ENCODE assay signal across 1 cellular context in the genomic region with DNA sequence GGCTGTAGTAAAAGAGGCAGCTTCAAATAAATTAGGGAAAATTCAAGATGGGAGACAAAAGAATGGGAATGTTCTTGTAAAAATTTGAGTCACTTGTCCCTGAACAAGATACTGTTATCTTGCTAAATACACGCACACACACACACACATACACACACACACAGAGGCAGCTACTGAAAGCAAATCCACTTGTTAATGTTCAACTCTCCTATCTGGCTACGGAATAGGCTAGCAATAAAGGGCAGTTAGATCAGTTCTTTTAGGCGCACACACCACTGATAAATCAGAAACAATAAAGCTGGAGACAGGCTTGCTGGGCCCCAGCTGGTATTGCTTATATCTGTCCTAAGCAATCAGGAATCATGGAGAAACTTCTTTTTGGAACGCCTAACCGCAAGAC.
A peak's percentile ranks its signal among the peaks of the same experiment; 100 is the strongest.
TF ChIP-seq lines count a peak whose summit lies in the region.

No MANE protein-coding gene starts in this region.

TF ChIP-seq in HepG2, 621 proteins besides CTCF, POLR2A, EP300 and RAD21 (continued from another document and continues in another):
- TF ChIP-seq, protein P1, sequence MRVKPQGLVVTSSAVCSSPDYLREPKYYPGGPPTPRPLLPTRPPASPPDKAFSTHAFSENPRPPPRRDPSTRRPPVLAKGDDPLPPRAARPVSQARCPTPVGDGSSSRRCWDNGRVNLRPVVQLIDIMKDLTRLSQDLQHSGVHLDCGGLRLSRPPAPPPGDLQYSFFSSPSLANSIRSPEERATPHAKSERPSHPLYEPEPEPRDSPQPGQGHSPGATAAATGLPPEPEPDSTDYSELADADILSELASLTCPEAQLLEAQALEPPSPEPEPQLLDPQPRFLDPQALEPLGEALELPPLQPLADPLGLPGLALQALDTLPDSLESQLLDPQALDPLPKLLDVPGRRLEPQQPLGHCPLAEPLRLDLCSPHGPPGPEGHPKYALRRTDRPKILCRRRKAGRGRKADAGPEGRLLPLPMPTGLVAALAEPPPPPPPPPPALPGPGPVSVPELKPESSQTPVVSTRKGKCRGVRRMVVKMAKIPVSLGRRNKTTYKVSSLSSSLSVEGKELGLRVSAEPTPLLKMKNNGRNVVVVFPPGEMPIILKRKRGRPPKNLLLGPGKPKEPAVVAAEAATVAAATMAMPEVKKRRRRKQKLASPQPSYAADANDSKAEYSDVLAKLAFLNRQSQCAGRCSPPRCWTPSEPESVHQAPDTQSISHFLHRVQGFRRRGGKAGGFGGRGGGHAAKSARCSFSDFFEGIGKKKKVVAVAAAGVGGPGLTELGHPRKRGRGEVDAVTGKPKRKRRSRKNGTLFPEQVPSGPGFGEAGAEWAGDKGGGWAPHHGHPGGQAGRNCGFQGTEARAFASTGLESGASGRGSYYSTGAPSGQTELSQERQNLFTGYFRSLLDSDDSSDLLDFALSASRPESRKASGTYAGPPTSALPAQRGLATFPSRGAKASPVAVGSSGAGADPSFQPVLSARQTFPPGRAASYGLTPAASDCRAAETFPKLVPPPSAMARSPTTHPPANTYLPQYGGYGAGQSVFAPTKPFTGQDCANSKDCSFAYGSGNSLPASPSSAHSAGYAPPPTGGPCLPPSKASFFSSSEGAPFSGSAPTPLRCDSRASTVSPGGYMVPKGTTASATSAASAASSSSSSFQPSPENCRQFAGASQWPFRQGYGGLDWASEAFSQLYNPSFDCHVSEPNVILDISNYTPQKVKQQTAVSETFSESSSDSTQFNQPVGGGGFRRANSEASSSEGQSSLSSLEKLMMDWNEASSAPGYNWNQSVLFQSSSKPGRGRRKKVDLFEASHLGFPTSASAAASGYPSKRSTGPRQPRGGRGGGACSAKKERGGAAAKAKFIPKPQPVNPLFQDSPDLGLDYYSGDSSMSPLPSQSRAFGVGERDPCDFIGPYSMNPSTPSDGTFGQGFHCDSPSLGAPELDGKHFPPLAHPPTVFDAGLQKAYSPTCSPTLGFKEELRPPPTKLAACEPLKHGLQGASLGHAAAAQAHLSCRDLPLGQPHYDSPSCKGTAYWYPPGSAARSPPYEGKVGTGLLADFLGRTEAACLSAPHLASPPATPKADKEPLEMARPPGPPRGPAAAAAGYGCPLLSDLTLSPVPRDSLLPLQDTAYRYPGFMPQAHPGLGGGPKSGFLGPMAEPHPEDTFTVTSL (CRISPR knock-in tag; IDR thresholded peaks at IDR 0.05; ENCODE audit: borderline replicate concordance): peak; percentile 24; the same call in 1 of the 2 replicates
- TF ChIP-seq, protein P2, sequence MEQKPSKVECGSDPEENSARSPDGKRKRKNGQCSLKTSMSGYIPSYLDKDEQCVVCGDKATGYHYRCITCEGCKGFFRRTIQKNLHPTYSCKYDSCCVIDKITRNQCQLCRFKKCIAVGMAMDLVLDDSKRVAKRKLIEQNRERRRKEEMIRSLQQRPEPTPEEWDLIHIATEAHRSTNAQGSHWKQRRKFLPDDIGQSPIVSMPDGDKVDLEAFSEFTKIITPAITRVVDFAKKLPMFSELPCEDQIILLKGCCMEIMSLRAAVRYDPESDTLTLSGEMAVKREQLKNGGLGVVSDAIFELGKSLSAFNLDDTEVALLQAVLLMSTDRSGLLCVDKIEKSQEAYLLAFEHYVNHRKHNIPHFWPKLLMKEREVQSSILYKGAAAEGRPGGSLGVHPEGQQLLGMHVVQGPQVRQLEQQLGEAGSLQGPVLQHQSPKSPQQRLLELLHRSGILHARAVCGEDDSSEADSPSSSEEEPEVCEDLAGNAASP (CRISPR knock-in tag; IDR thresholded peaks at IDR 0.05; ENCODE audit: borderline replicate concordance): no peak
- TF ChIP-seq ZNF160 (CRISPR knock-in tag; IDR thresholded peaks at IDR 0.05): no peak
- TF ChIP-seq REPIN1 (CRISPR knock-in tag; IDR thresholded peaks at IDR 0.05; ENCODE audit: borderline replicate concordance, low read depth): peak; percentile 66; the same call in 1 of the 2 replicates
- TF ChIP-seq ZNF83 (CRISPR knock-in tag; IDR thresholded peaks at IDR 0.05; ENCODE audit: borderline replicate concordance): no peak
- TF ChIP-seq, protein P3, sequence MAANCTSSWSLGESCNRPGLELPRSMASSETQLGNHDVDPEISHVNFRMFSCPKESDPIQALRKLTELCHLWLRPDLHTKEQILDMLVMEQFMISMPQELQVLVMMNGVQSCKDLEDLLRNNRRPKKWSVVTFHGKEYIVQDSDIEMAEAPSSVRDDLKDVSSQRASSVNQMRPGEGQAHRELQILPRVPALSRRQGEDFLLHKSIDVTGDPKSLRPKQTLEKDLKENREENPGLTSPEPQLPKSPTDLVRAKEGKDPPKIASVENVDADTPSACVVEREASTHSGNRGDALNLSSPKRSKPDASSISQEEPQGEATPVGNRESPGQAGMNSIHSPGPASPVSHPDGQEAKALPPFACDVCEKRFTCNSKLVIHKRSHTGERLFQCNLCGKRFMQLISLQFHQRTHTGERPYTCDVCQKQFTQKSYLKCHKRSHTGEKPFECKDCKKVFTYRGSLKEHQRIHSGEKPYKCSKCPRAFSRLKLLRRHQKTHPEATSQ (CRISPR knock-in tag; IDR thresholded peaks at IDR 0.05; ENCODE audit: borderline replicate concordance): peak; percentile 46; the same call in 1 of the 2 replicates
- no peak for TF ChIP-seq SATB2 (CRISPR knock-in tag; IDR thresholded peaks at IDR 0.05)
- TF ChIP-seq KLF15 (CRISPR knock-in tag; IDR thresholded peaks at IDR 0.05; ENCODE audit: borderline replicate concordance): no peak
- no peak for TF ChIP-seq NPAS2 (CRISPR knock-in tag; IDR thresholded peaks at IDR 0.05; ENCODE audit: borderline replicate concordance)
- TF ChIP-seq ZNF615 (CRISPR knock-in tag; IDR thresholded peaks at IDR 0.05; ENCODE audit: borderline replicate concordance): no peak
- no peak for TF ChIP-seq PCBP1 (IDR thresholded peaks at IDR 0.05; ENCODE audit: borderline replicate concordance, low read depth, low read length)
- TF ChIP-seq, protein P4, sequence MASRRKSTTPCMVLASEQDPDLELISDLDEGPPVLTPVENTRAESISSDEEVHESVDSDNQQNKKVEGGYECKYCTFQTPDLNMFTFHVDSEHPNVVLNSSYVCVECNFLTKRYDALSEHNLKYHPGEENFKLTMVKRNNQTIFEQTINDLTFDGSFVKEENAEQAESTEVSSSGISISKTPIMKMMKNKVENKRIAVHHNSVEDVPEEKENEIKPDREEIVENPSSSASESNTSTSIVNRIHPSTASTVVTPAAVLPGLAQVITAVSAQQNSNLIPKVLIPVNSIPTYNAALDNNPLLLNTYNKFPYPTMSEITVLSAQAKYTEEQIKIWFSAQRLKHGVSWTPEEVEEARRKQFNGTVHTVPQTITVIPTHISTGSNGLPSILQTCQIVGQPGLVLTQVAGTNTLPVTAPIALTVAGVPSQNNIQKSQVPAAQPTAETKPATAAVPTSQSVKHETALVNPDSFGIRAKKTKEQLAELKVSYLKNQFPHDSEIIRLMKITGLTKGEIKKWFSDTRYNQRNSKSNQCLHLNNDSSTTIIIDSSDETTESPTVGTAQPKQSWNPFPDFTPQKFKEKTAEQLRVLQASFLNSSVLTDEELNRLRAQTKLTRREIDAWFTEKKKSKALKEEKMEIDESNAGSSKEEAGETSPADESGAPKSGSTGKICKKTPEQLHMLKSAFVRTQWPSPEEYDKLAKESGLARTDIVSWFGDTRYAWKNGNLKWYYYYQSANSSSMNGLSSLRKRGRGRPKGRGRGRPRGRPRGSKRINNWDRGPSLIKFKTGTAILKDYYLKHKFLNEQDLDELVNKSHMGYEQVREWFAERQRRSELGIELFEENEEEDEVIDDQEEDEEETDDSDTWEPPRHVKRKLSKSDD (CRISPR knock-in tag; IDR thresholded peaks at IDR 0.05; ENCODE audit: low read depth): no peak
- TF ChIP-seq SMARCC2 (IDR thresholded peaks at IDR 0.05): no peak
- no peak for TF ChIP-seq ZKSCAN5 (CRISPR knock-in tag; IDR thresholded peaks at IDR 0.05)
- no peak for TF ChIP-seq ZNF547 (CRISPR knock-in tag; IDR thresholded peaks at IDR 0.05)
- TF ChIP-seq MZF1 (CRISPR knock-in tag; IDR thresholded peaks at IDR 0.05; ENCODE audit: borderline replicate concordance): no peak
- TF ChIP-seq ELF1 (CRISPR knock-in tag; IDR thresholded peaks at IDR 0.05): no peak
- no peak for TF ChIP-seq NFE2L1 (CRISPR knock-in tag; IDR thresholded peaks at IDR 0.05; ENCODE audit: borderline replicate concordance)
- no peak for TF ChIP-seq ZFP41 (CRISPR knock-in tag; IDR thresholded peaks at IDR 0.05; ENCODE audit: borderline replicate concordance)
- no peak for TF ChIP-seq THAP11 (CRISPR knock-in tag; IDR thresholded peaks at IDR 0.05)
- no peak for TF ChIP-seq ZNF326 (CRISPR knock-in tag; IDR thresholded peaks at IDR 0.05; ENCODE audit: borderline replicate concordance)
- TF ChIP-seq ZNF431 (CRISPR knock-in tag; IDR thresholded peaks at IDR 0.05; ENCODE audit: borderline replicate concordance, low read depth): 0 out of 2 replicates have a peak, but pooled peaks have one; percentile 22
- no peak for TF ChIP-seq ZNF136 (CRISPR knock-in tag; IDR thresholded peaks at IDR 0.05; ENCODE audit: low read depth)
- TF ChIP-seq SRSF4 (IDR thresholded peaks at IDR 0.05; ENCODE audit: low read depth, low read length, poor library complexity, severe bottlenecking): no peak
- TF ChIP-seq, protein P5, sequence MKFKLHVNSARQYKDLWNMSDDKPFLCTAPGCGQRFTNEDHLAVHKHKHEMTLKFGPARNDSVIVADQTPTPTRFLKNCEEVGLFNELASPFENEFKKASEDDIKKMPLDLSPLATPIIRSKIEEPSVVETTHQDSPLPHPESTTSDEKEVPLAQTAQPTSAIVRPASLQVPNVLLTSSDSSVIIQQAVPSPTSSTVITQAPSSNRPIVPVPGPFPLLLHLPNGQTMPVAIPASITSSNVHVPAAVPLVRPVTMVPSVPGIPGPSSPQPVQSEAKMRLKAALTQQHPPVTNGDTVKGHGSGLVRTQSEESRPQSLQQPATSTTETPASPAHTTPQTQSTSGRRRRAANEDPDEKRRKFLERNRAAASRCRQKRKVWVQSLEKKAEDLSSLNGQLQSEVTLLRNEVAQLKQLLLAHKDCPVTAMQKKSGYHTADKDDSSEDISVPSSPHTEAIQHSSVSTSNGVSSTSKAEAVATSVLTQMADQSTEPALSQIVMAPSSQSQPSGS (CRISPR knock-in tag; IDR thresholded peaks at IDR 0.05): no peak
- TF ChIP-seq, protein P6, sequence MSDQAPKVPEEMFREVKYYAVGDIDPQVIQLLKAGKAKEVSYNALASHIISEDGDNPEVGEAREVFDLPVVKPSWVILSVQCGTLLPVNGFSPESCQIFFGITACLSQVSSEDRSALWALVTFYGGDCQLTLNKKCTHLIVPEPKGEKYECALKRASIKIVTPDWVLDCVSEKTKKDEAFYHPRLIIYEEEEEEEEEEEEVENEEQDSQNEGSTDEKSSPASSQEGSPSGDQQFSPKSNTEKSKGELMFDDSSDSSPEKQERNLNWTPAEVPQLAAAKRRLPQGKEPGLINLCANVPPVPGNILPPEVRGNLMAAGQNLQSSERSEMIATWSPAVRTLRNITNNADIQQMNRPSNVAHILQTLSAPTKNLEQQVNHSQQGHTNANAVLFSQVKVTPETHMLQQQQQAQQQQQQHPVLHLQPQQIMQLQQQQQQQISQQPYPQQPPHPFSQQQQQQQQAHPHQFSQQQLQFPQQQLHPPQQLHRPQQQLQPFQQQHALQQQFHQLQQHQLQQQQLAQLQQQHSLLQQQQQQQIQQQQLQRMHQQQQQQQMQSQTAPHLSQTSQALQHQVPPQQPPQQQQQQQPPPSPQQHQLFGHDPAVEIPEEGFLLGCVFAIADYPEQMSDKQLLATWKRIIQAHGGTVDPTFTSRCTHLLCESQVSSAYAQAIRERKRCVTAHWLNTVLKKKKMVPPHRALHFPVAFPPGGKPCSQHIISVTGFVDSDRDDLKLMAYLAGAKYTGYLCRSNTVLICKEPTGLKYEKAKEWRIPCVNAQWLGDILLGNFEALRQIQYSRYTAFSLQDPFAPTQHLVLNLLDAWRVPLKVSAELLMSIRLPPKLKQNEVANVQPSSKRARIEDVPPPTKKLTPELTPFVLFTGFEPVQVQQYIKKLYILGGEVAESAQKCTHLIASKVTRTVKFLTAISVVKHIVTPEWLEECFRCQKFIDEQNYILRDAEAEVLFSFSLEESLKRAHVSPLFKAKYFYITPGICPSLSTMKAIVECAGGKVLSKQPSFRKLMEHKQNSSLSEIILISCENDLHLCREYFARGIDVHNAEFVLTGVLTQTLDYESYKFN (CRISPR knock-in tag; conservative IDR thresholded peaks at IDR 0.05): peak; percentile 11; the same call in 1 of the 2 replicates
- TF ChIP-seq FOXP1 (IDR thresholded peaks at IDR 0.05): no peak
- peak; percentile 36; the same call in 1 of the 2 replicates for TF ChIP-seq FOXP1 (CRISPR knock-in tag; IDR thresholded peaks at IDR 0.05)
- no peak for TF ChIP-seq ZFYVE20 (CRISPR knock-in tag; IDR thresholded peaks at IDR 0.05; ENCODE audit: borderline replicate concordance, low read depth)
- TF ChIP-seq, protein P7, sequence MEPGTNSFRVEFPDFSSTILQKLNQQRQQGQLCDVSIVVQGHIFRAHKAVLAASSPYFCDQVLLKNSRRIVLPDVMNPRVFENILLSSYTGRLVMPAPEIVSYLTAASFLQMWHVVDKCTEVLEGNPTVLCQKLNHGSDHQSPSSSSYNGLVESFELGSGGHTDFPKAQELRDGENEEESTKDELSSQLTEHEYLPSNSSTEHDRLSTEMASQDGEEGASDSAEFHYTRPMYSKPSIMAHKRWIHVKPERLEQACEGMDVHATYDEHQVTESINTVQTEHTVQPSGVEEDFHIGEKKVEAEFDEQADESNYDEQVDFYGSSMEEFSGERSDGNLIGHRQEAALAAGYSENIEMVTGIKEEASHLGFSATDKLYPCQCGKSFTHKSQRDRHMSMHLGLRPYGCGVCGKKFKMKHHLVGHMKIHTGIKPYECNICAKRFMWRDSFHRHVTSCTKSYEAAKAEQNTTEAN (CRISPR knock-in tag; conservative IDR thresholded peaks at IDR 0.05): no peak
- no peak for TF ChIP-seq NRL (CRISPR knock-in tag; IDR thresholded peaks at IDR 0.05; ENCODE audit: borderline replicate concordance)
- TF ChIP-seq GATAD2A (CRISPR knock-in tag; IDR thresholded peaks at IDR 0.05): peak; percentile 46; the same call in 1 of the 2 replicates
- no peak for TF ChIP-seq ZNF337 (CRISPR knock-in tag; IDR thresholded peaks at IDR 0.05; ENCODE audit: borderline replicate concordance, low read depth)
- TF ChIP-seq SOX13 (IDR thresholded peaks at IDR 0.05): no peak
- peak in 1 of 2 experiments; percentile 72; a peak in 2 of 4 replicates for TF ChIP-seq SOX13 (CRISPR knock-in tag; conservative IDR thresholded peaks at IDR 0.05 in 1 of 2, IDR thresholded peaks at IDR 0.05 in 1 of 2)
- TF ChIP-seq, protein P8, sequence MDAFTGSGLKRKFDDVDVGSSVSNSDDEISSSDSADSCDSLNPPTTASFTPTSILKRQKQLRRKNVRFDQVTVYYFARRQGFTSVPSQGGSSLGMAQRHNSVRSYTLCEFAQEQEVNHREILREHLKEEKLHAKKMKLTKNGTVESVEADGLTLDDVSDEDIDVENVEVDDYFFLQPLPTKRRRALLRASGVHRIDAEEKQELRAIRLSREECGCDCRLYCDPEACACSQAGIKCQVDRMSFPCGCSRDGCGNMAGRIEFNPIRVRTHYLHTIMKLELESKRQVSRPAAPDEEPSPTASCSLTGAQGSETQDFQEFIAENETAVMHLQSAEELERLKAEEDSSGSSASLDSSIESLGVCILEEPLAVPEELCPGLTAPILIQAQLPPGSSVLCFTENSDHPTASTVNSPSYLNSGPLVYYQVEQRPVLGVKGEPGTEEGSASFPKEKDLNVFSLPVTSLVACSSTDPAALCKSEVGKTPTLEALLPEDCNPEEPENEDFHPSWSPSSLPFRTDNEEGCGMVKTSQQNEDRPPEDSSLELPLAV (CRISPR knock-in tag; conservative IDR thresholded peaks at IDR 0.05; ENCODE audit: low read depth): no peak
- TF ChIP-seq PRMT3 (CRISPR knock-in tag; IDR thresholded peaks at IDR 0.05; ENCODE audit: borderline replicate concordance, low read depth): no peak
- TF ChIP-seq ZFP1 (CRISPR knock-in tag; IDR thresholded peaks at IDR 0.05): no peak
- TF ChIP-seq ADNP (CRISPR knock-in tag; IDR thresholded peaks at IDR 0.05): no peak
- TF ChIP-seq ZNF224 (CRISPR knock-in tag; IDR thresholded peaks at IDR 0.05): no peak
- peak; percentile 49; the same call in 1 of the 2 replicates for TF ChIP-seq MIXL1 (CRISPR knock-in tag; IDR thresholded peaks at IDR 0.05)
- 0 out of 2 replicates have a peak, but pooled peaks have one; percentile 23 for TF ChIP-seq HHEX (CRISPR knock-in tag; IDR thresholded peaks at IDR 0.05)
